ENCODE assay signal across 1 cellular context in the genomic region with DNA sequence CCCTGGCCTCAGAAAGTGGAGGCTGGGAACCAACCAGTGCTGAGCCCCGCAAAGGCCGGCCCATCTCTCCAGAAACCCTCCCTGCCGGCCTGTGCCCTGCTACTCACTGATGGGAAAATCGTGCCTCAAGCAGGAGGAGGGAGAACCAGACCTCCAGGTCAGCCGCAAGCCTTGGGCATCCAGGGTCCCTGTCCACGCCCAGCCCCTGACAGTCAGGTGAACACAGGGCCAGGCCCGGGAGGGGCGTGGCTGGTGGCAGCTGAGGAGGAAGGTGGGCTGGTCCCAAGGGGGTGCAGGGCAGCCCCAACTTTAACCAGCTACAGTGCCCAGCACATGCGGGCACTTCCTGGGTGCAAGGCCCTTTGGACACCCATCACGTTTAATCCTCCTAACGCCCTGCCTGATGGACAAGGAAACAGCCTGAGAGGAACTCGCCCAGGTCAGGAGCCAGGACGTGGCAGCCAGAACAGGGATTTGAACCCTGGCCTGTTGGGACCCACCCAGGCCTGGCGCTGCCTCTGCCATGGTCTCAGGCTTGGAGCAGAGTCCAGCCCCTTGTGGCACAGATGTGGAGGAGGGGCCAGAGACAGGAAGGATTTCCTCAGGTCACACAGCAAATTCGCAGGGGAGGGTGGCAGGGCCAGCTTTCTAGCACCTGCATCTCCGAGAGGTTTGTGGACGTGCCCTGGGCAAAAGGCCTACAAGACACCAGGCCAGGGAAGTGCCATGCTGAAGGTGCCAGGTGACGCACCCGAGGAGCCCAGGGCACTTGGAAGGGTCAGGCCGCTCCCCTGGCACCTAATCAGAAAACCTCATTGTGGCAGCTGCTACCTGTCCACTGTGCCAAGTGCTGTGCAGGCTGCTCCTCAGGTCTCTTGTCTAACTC.
TF ChIP-seq lines count a peak whose summit lies in the region.

No MANE protein-coding gene starts in this region.

TF ChIP-seq in GM23338, 12 proteins besides CTCF, POLR2A, EP300 and RAD21 (continued from another document):
- TF ChIP-seq, protein P1, sequence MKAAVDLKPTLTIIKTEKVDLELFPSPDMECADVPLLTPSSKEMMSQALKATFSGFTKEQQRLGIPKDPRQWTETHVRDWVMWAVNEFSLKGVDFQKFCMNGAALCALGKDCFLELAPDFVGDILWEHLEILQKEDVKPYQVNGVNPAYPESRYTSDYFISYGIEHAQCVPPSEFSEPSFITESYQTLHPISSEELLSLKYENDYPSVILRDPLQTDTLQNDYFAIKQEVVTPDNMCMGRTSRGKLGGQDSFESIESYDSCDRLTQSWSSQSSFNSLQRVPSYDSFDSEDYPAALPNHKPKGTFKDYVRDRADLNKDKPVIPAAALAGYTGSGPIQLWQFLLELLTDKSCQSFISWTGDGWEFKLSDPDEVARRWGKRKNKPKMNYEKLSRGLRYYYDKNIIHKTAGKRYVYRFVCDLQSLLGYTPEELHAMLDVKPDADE (IDR thresholded peaks at IDR 0.05) = no peak
- TF ChIP-seq ZNF331 (CRISPR knock-in tag; IDR thresholded peaks at IDR 0.05; ENCODE audit: low read depth) = no peak
- TF ChIP-seq, protein P2, sequence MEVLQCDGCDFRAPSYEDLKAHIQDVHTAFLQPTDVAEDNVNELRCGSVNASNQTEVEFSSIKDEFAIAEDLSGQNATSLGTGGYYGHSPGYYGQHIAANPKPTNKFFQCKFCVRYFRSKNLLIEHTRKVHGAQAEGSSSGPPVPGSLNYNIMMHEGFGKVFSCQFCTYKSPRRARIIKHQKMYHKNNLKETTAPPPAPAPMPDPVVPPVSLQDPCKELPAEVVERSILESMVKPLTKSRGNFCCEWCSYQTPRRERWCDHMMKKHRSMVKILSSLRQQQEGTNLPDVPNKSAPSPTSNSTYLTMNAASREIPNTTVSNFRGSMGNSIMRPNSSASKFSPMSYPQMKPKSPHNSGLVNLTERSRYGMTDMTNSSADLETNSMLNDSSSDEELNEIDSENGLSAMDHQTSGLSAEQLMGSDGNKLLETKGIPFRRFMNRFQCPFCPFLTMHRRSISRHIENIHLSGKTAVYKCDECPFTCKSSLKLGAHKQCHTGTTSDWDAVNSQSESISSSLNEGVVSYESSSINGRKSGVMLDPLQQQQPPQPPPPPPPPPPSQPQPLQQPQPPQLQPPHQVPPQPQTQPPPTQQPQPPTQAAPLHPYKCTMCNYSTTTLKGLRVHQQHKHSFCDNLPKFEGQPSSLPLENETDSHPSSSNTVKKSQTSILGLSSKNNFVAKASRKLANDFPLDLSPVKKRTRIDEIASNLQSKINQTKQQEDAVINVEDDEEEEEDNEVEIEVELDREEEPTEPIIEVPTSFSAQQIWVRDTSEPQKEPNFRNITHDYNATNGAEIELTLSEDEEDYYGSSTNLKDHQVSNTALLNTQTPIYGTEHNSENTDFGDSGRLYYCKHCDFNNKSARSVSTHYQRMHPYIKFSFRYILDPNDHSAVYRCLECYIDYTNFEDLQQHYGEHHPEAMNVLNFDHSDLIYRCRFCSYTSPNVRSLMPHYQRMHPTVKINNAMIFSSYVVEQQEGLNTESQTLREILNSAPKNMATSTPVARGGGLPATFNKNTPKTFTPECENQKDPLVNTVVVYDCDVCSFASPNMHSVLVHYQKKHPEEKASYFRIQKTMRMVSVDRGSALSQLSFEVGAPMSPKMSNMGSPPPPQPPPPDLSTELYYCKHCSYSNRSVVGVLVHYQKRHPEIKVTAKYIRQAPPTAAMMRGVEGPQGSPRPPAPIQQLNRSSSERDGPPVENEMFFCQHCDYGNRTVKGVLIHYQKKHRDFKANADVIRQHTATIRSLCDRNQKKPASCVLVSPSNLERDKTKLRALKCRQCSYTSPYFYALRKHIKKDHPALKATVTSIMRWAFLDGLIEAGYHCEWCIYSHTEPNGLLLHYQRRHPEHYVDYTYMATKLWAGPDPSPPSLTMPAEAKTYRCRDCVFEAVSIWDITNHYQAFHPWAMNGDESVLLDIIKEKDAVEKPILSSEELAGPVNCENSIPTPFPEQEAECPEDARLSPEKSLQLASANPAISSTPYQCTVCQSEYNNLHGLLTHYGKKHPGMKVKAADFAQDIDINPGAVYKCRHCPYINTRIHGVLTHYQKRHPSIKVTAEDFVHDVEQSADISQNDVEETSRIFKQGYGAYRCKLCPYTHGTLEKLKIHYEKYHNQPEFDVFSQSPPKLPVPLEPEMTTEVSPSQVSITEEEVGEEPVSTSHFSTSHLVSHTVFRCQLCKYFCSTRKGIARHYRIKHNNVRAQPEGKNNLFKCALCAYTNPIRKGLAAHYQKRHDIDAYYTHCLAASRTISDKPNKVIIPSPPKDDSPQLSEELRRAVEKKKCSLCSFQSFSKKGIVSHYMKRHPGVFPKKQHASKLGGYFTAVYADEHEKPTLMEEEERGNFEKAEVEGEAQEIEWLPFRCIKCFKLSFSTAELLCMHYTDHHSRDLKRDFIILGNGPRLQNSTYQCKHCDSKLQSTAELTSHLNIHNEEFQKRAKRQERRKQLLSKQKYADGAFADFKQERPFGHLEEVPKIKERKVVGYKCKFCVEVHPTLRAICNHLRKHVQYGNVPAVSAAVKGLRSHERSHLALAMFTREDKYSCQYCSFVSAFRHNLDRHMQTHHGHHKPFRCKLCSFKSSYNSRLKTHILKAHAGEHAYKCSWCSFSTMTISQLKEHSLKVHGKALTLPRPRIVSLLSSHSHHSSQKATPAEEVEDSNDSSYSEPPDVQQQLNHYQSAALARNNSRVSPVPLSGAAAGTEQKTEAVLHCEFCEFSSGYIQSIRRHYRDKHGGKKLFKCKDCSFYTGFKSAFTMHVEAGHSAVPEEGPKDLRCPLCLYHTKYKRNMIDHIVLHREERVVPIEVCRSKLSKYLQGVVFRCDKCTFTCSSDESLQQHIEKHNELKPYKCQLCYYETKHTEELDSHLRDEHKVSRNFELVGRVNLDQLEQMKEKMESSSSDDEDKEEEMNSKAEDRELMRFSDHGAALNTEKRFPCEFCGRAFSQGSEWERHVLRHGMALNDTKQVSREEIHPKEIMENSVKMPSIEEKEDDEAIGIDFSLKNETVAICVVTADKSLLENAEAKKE (CRISPR knock-in tag; IDR thresholded peaks at IDR 0.05) = no peak
